In genomic region chr1:159828916-159829634, GRCh38 we compare ENCODE assay signal across 9 cellular contexts. TPM values are rescaled to one million over a fixed set of nuclear protein-coding genes. Genes with fewer than 3 reads are reported as not detected.
DNase-seq lines count a peak whose midpoint lies in the region; ATAC-seq and TF ChIP-seq lines count a peak whose summit lies in the region.
"Had no signal": no experiment of that assay in that cellular context is flagged by ENCODE, and none has a peak within 500 bp of the region (broad histone marks: within the 10 kb centered on the region; RNA-seq: fewer than 3 reads in every experiment).

No MANE protein-coding gene starts in this region.

- no peaks in the 10 kb centered on the region for H3F3A ChIP-seq in SK-N-SH (replicated peaks; ENCODE audit: insufficient read depth)

- H3K27me3 ChIP-seq in SK-N-SH (ENCODE audit: insufficient read depth), result no peaks in the 10 kb centered on the region

- no peaks in the 10 kb centered on the region for H3K9me3 ChIP-seq in SK-N-SH

- no peaks in the 10 kb centered on the region for H4K20me1 ChIP-seq in SK-N-SH (ENCODE audit: insufficient read depth)

- H3K4me3 Mint-ChIP-seq in glutamatergic neuron (ENCODE audit: unreplicated experiment), result no peak overlapping the region

- peaks cover 13% of the 10 kb centered on the region in 2 experiments; a peak in 2 of 4 replicates for H3K4me1 ChIP-seq in SK-N-SH (ENCODE audit: control insufficient read depth in 1 of 2, insufficient read depth in 2 of 2, low read depth in 1 of 2, low read length in 1 of 2)

- no peaks in the 10 kb centered on the region for H3K79me2 ChIP-seq in SK-N-SH (ENCODE audit: insufficient read depth)

- no peak overlapping the region for H3K27ac Mint-ChIP-seq in glutamatergic neuron (ENCODE audit: unreplicated experiment)

- peaks cover 8% of the 10 kb centered on the region for H3K9me3 Mint-ChIP-seq in glutamatergic neuron (ENCODE audit: unreplicated experiment)

- peak; percentile 72 for DNase-seq in D341Med (ENCODE audit: low spot score)
- peak; percentile 20 for DNase-seq in SK-N-SH
- DNase-seq in glutamatergic neuron, result peak; percentile 67
- no peak for DNase-seq in retinal pigment epithelial cell (ENCODE audit: low read depth)
- no peak for DNase-seq in dedifferentiated amniotic fluid mesenchymal stem cell (ENCODE audit: extremely low spot score)
- no peak for DNase-seq in activated CD8-positive, alpha-beta memory T cell treated with anti-CD3 and anti-CD28 coated beads, Interleukin-2, amount 50 U/mL, for 4 hours

- TF ChIP-seq CTCF in SK-N-SH (IDR thresholded peaks at IDR 0.05), result peak; percentile 24; the same call in 1 of the 2 replicates
- TF ChIP-seq CTCF in glutamatergic neuron (IDR thresholded peaks at IDR 0.05; ENCODE audit: partially characterized antibody, unreplicated experiment), result peak; percentile 56
- peak; percentile 55 for TF ChIP-seq CTCF in retinal pigment epithelial cell (conservative IDR thresholded peaks at IDR 0.05; ENCODE audit: low read depth, low read length)

- H3K4me1 Mint-ChIP-seq in glutamatergic neuron (ENCODE audit: low read depth, unreplicated experiment), result peaks cover 18% of the 10 kb centered on the region

- H3K36me3 Mint-ChIP-seq in glutamatergic neuron (ENCODE audit: unreplicated experiment), result no peaks in the 10 kb centered on the region

- H3K4me3 ChIP-seq in SK-N-SH (ENCODE audit: low read depth in 2 of 2, low read length in 1 of 2), result no peak overlapping the region
- H3K4me3 ChIP-seq in retinal pigment epithelial cell (ENCODE audit: low read length), result no peak overlapping the region

- POLR2A ChIA-PET in SK-N-SH (lab: Yijun Ruan, JAX), result no interaction called here

- H3K9ac ChIP-seq in SK-N-SH, result no peak overlapping the region

- WGBS in SK-N-SH (ENCODE audit: low lambda C conversion rate), result 89% methylated on average over 10 of the region's 10 CpGs

- no peak for TF ChIP-seq EP300 in SK-N-SH (IDR thresholded peaks at IDR 0.05; ENCODE audit: borderline replicate concordance in 1 of 2, low read depth in 1 of 2, low read length in 1 of 2)

- H3K9me2 ChIP-seq in SK-N-SH, result no peaks in the 10 kb centered on the region

- CTCF ChIA-PET in SK-N-SH (lab: Yijun Ruan, JAX), result interaction anchor here (3.5 to 8.8 kb wide), 2 partner anchors 31 to 62 kb away, joined by 12 to 41 read pairs; no protein-coding TSS in a partner anchor

- peak; percentile 76 for ATAC-seq in GM19467 (IDR thresholded peaks at IDR 0.05; ENCODE audit: unreplicated experiment)
- ATAC-seq in HG03460 (IDR thresholded peaks at IDR 0.05; ENCODE audit: unreplicated experiment), result peak; percentile 69

- no peaks in the 10 kb centered on the region for H3K36me3 ChIP-seq in SK-N-SH (replicated peaks in 1 of 2; ENCODE audit: control insufficient read depth in 1 of 2, insufficient read depth in 2 of 2, low read length in 1 of 2)

- H3K27ac ChIP-seq in SK-N-SH (ENCODE audit: low read depth in 2 of 2, low read length in 1 of 2), result no peak overlapping the region

- TF ChIP-seq RAD21 in SK-N-SH (IDR thresholded peaks at IDR 0.05; ENCODE audit: low read length), result no peak

- H3K4me2 ChIP-seq in SK-N-SH, result no peak overlapping the region

- H2AFZ ChIP-seq in SK-N-SH (ENCODE audit: low read depth), result no peak overlapping the region

- peaks cover 9% of the 10 kb centered on the region for H3K27me3 Mint-ChIP-seq in glutamatergic neuron (ENCODE audit: unreplicated experiment)

TF ChIP-seq in SK-N-SH, 30 proteins besides CTCF, POLR2A, EP300 and RAD21:
- TF ChIP-seq IRF3 (IDR thresholded peaks at IDR 0.05; ENCODE audit: low read depth, low read length) (no peak), RCOR1 (IDR thresholded peaks at IDR 0.05; ENCODE audit: low read length) (no peak), TCF12 (IDR thresholded peaks at IDR 0.05) (no peak), GABPA (IDR thresholded peaks at IDR 0.05; ENCODE audit: low read depth) (no peak), TEAD4 (IDR thresholded peaks at IDR 0.05; ENCODE audit: borderline replicate concordance, insufficient read depth) (no peak), NFIC (IDR thresholded peaks at IDR 0.05; ENCODE audit: borderline replicate concordance) (no peak), EZH2phosphoT487 (IDR thresholded peaks at IDR 0.05; ENCODE audit: borderline replicate concordance, low read depth) (no peak), PBX3 (IDR thresholded peaks at IDR 0.05) (no peak), MAX (IDR thresholded peaks at IDR 0.05; ENCODE audit: low read depth) (no peak), GATA2 (CRISPR knock-in tag; IDR thresholded peaks at IDR 0.05) (no peak), MXI1 (IDR thresholded peaks at IDR 0.05; ENCODE audit: low read depth, low read length) (no peak), SIN3A (IDR thresholded peaks at IDR 0.05; ENCODE audit: borderline replicate concordance, low read depth, low read length) (no peak), SMC3 (IDR thresholded peaks at IDR 0.05; ENCODE audit: low read depth, low read length) (no peak), USF1 (IDR thresholded peaks at IDR 0.05; ENCODE audit: borderline replicate concordance, low read depth) (no peak)

RNA-seq across cellular contexts. Expression of gene SLAMF8, which starts 2.4 kb away (rescaled TPM):
- polyA plus RNA-seq in SK-N-SH (2012; rRNA removed), result not detected in 2 replicates
- polyA plus RNA-seq in SK-N-SH (2012; cell fraction: cytosol; rRNA removed), result not detected in 2 replicates
- polyA plus RNA-seq in SK-N-SH (2012; cell fraction: nucleus; rRNA removed), result 0.07 and 0.10 TPM in 2 replicates
- total RNA-seq in glutamatergic neuron (ENCODE audit: unreplicated experiment), result not detected

RNA-seq across cellular contexts. Expression of gene FCRL6, which starts 26.9 kb away (rescaled TPM):
- not detected in 2 replicates for polyA plus RNA-seq in SK-N-SH (2012; rRNA removed)
- polyA plus RNA-seq in SK-N-SH (2012; cell fraction: cytosol; rRNA removed), result not detected in 2 replicates
- polyA plus RNA-seq in SK-N-SH (2012; cell fraction: nucleus; rRNA removed), result 0.05 TPM in 2 replicates
- total RNA-seq in glutamatergic neuron (ENCODE audit: unreplicated experiment), result not detected

RNA-seq across cellular contexts. Expression of gene VSIG8, which starts 33.4 kb away (rescaled TPM):
- not detected in 2 replicates for polyA plus RNA-seq in SK-N-SH (2012; rRNA removed)
- 0.03 and 0.08 TPM in 2 replicates for polyA plus RNA-seq in SK-N-SH (2012; cell fraction: cytosol; rRNA removed)
- 0.19 and 0.27 TPM in 2 replicates for polyA plus RNA-seq in SK-N-SH (2012; cell fraction: nucleus; rRNA removed)
- total RNA-seq in glutamatergic neuron (ENCODE audit: unreplicated experiment), result not detected

RNA-seq across cellular contexts. Expression of gene DUSP23, which starts 48.3 kb away (rescaled TPM):
- polyA plus RNA-seq in SK-N-SH (2012; rRNA removed), result 41.2 and 44.3 TPM in 2 replicates
- 27.1 and 35.7 TPM in 2 replicates for polyA plus RNA-seq in SK-N-SH (2012; cell fraction: cytosol; rRNA removed)
- polyA plus RNA-seq in SK-N-SH (2012; cell fraction: nucleus; rRNA removed), result 18.3 and 33.7 TPM in 2 replicates
- 11.6 TPM for total RNA-seq in glutamatergic neuron (ENCODE audit: unreplicated experiment)
- total RNA-seq: HT1080 had no signal

Comparison
In these comparisons a context has a peak if more than half of its experiments do, and no peak if none do; other contexts are left out.
1. DNase-seq: peak in D341Med (single experiment), SK-N-SH (single experiment) and glutamatergic neuron (single experiment); none in retinal pigment epithelial cell (single experiment), dedifferentiated amniotic fluid mesenchymal stem cell (single experiment) and activated CD8-positive, alpha-beta memory T cell treated with anti-CD3 and anti-CD28 coated beads, Interleukin-2, amount 50 U/mL, for 4 hours (single experiment).
2. Peak in every context shown above with its lines, with median percentiles within 50 percentile points of each other: CTCF ChIP-seq.